Comparison of ENCODE assay signal across 1 cellular context in genomic region chr1:37562984-37563383, GRCh38.
TF ChIP-seq lines count a peak whose summit lies in the region.

No MANE protein-coding gene starts in this region.

TF ChIP-seq in K562, 482 proteins besides CTCF, POLR2A, EP300 and RAD21 (continued from another document):
- TF ChIP-seq TAF7 (tag; IDR thresholded peaks at IDR 0.05) (no peak), HDAC3 (IDR thresholded peaks at IDR 0.05; ENCODE audit: borderline replicate concordance, partially characterized antibody) (peak; percentile 72), NONO (IDR thresholded peaks at IDR 0.05; ENCODE audit: low read depth in 2 of 2, low read length in 1 of 2) (0 out of 4 replicates have a peak, but pooled peaks of 1 of the 2 experiments have one; percentile 13), RCOR1 (IDR thresholded peaks at IDR 0.05; ENCODE audit: borderline replicate concordance in 1 of 2, low read depth in 2 of 2, low read length in 2 of 2) (peak in 1 of 2 experiments; percentile 47; a peak in 1 of 4 replicates), GATA2 (CRISPR knock-in tag; IDR thresholded peaks at IDR 0.05) (peak; percentile 93), CBFA2T2 (conservative IDR thresholded peaks at IDR 0.05) (peak; percentile 87), CBFA2T3 (IDR thresholded peaks at IDR 0.05) (peak; percentile 94), CTBP1 (IDR thresholded peaks at IDR 0.05; ENCODE audit: borderline replicate concordance) (peak; percentile 65; the same call in 1 of the 2 replicates), DPF2 (IDR thresholded peaks at IDR 0.05) (peak; percentile 93), TEAD4 (IDR thresholded peaks at IDR 0.05; ENCODE audit: low read length) (peak; percentile 93), TEAD4 (CRISPR knock-in tag; IDR thresholded peaks at IDR 0.05; ENCODE audit: borderline replicate concordance) (no peak), NFE2 (IDR thresholded peaks at IDR 0.05; ENCODE audit: low read depth) (no peak), ARNT (IDR thresholded peaks at IDR 0.05) (peak in 1 of 2 experiments; percentile 57; a peak in 1 of 4 replicates), LCOR (CRISPR knock-in tag; IDR thresholded peaks at IDR 0.05) (0 out of 2 replicates have a peak, but pooled peaks have one; percentile 45), TRIM24 (IDR thresholded peaks at IDR 0.05) (peak; percentile 38 to 52; a peak in 1 of 4 replicates), BRD4 (IDR thresholded peaks at IDR 0.05) (no peak), KLF10 (CRISPR knock-in tag; IDR thresholded peaks at IDR 0.05) (no peak), ZMIZ1 (IDR thresholded peaks at IDR 0.05; ENCODE audit: low read depth in 2 of 2, low read length in 2 of 2) (peak in 1 of 2 experiments; percentile 65; a peak in 1 of 4 replicates), SMAD4 (CRISPR knock-in tag; conservative IDR thresholded peaks at IDR 0.05) (peak; percentile 98)
